20 cellular contexts compared by ENCODE assay signal in the genomic region with DNA sequence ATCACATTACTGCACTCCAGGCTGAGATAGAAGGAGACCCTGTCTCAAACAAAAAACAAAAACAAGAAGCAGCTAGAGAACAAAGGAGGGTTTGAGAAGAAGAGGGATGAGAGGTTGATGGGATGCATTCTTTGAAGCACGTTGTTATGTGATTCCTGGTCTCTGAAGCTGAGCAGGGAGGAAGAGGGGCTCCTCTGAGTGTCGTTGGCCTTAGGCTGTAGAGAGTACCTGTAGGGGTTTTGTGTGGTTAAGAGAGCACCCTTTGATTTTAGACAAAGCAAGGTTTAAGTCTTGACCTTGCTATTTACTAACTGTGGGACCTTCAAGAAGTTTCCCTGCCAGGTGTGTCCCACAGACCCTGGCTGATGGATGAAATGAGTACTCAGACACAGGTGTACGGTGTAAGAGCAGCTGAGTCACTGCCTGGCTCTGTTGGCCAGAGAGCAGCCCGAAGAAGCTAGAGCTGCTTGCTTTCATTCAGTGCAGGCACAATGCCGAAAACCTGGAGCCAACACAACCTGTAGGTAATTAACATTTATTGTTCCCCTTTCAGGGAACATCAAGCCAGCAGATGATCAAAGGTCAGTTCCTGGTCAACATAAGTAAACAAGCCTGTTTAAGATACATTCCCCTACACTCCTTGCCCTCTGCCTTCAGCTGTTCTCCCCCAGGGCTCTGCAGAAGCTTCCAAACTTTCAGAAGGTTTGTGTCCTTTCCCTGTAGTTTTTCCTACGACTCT.
DNase-seq lines count a peak whose midpoint lies in the region; ATAC-seq and TF ChIP-seq lines count a peak whose summit lies in the region.
"Had no signal": no experiment of that assay in that cellular context is flagged by ENCODE, and none has a peak within 500 bp of the region (broad histone marks: within the 10 kb centered on the region; RNA-seq: fewer than 3 reads in every experiment).

No MANE protein-coding gene starts in this region.

- peak; percentile 6 for DNase-seq in DMS53 treated with DMSO at 0.1 percent for 48 hours (lab: John Stamatoyannopoulos, UW; ENCODE audit: unreplicated experiment)
- peak; percentile 1 for DNase-seq in NCI-H774 (lab: John Stamatoyannopoulos, UW)
- peak; percentile 6 for DNase-seq in fibroblast of villous mesenchyme (ENCODE audit: low read depth)
- DNase-seq in posterior vena cava (ENCODE audit: low spot score) = peak; percentile 48
- no peak for DNase-seq in activated CD4-positive, alpha-beta T cell treated with anti-CD3 and anti-CD28 coated beads, Interleukin-2, amount 50 U/mL, for 1 hour
- DNase-seq in NCI-H748 treated with DMSO at 0.1 percent for 48 hours (lab: John Stamatoyannopoulos, UW) = no peak
- DNase-seq in stimulated activated CD4-positive, alpha-beta T cell treated with anti-CD3 and anti-CD28 coated beads, Interleukin-4, amount 100 ng/mL, for 1 hour = no peak
- DNase-seq: activated CD8-positive, alpha-beta memory T cell treated with anti-CD3 and anti-CD28 coated beads, Interleukin-2, amount 10 ng/mL, durations not matched to agents 7 days and 5 days; activated gamma-delta T cell; amniotic stem cell; effector memory CD8-positive, alpha-beta T cell; hippocampal formation; NCI-H1417 treated with DMSO at 0.1 percent for 48 hours; NK-92 treated with Interleukin-12 subunit alpha and Interleukin-12 subunit beta, amount 100 ng/mL, for 24 hours; SHP77; T-helper 2 cell had no signal

- H3K4me3 ChIP-seq in fibroblast of villous mesenchyme (ENCODE audit: low read depth, low read length) = no peak overlapping the region
- H3K4me3 ChIP-seq: skin epidermis, thoracic aorta had no signal

- no peak for ATAC-seq in GM18868 (IDR thresholded peaks at IDR 0.05; ENCODE audit: unreplicated experiment)
- ATAC-seq: activated CD4-positive, CD25-positive, alpha-beta regulatory T cell treated with anti-CD3 and anti-CD28 coated beads, Interleukin-2, amount 50 U/mL, for 24 hours; activated CD8-positive, alpha-beta memory T cell treated with anti-CD3 and anti-CD28 coated beads, Interleukin-2, amount 10 ng/mL, durations not matched to agents 7 days and 5 days; effector memory CD8-positive, alpha-beta T cell had no signal

- intact Hi-C loops in posterior vena cava (cut with DNase I) = no loop called here

- no peak for TF ChIP-seq CTCF in fibroblast of villous mesenchyme (IDR thresholded peaks at IDR 0.05; ENCODE audit: insufficient read depth, low read depth, low read length)

Comparison
In these comparisons a context has a peak if more than half of its experiments do, and no peak if none do; other contexts are left out.
1. DNase-seq: peak in DMS53 treated with DMSO at 0.1 percent for 48 hours (single experiment), NCI-H774 (single experiment), fibroblast of villous mesenchyme (single experiment) and posterior vena cava (single experiment); none in activated CD4-positive, alpha-beta T cell treated with anti-CD3 and anti-CD28 coated beads, Interleukin-2, amount 50 U/mL, for 1 hour (single experiment), NCI-H748 treated with DMSO at 0.1 percent for 48 hours (single experiment) and stimulated activated CD4-positive, alpha-beta T cell treated with anti-CD3 and anti-CD28 coated beads, Interleukin-4, amount 100 ng/mL, for 1 hour (single experiment).